2 cellular contexts compared by ENCODE assay signal in the genomic region with DNA sequence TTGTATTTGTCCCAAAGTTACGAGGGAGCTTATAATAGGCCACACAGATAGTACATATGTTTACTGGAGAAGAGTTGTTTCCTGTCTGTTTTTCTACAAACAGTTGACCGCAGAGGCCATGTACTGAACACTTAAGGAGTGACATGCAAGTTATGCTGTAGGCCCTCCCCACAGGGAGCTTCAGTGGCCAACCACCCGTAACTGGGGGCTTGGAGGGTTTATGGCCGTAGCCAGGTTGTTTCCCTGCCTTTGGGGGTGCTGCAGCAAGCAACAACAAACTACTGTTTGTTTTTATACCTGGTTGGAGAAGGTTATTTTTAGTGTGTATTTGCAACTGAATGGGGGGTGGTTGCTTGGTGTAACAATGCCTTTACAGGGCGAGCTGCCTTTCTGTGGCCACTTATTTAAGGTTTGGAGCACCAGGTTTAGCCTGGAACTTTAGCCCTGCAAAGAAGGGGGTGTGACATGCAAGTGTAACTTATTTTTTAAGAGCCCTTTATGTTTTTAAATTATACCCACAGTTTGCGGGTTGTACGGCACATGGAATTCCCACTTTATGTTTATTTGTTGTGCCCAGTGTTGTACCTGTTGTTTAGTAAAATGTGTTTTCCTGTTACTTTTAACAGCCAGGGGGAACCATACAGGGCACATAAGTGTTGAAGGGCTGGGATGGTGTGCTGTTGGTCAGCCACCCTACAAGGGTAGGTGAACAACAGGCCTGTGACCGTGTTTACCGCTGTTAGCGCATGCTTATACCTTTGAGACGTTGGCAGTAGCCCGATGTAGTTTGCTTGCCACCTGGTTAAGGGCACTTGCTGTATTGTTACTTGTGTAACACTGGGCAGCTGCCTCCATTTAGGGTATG.
A peak's percentile ranks its signal among the peaks of the same experiment; 100 is the strongest.
TF ChIP-seq lines count a peak whose summit lies in the region.

No MANE protein-coding gene starts in this region.

TF ChIP-seq in HepG2, 621 proteins besides CTCF, POLR2A, EP300 and RAD21 (continued from another document):
- TF ChIP-seq SETDB1 (CRISPR knock-in tag; IDR thresholded peaks at IDR 0.05; ENCODE audit: borderline replicate concordance) (no peak), MED8 (CRISPR knock-in tag; IDR thresholded peaks at IDR 0.05; ENCODE audit: insufficient replicate concordance) (peak; percentile 20), ZNF674 (CRISPR knock-in tag; IDR thresholded peaks at IDR 0.05; ENCODE audit: low read depth) (no peak)

TF ChIP-seq in WTC11, 78 proteins besides CTCF, POLR2A, EP300 and RAD21 (continued from another document):
- TF ChIP-seq, protein P1, sequence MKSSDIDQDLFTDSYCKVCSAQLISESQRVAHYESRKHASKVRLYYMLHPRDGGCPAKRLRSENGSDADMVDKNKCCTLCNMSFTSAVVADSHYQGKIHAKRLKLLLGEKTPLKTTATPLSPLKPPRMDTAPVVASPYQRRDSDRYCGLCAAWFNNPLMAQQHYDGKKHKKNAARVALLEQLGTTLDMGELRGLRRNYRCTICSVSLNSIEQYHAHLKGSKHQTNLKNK (CRISPR knock-in tag; IDR thresholded peaks at IDR 0.05): no peak
- TF ChIP-seq GABPB1 (CRISPR knock-in tag; IDR thresholded peaks at IDR 0.05) (no peak), JAZF1 (CRISPR knock-in tag; IDR thresholded peaks at IDR 0.05) (no peak), TCF7 (CRISPR knock-in tag; IDR thresholded peaks at IDR 0.05; ENCODE audit: low read depth) (no peak), ATF1 (CRISPR knock-in tag; IDR thresholded peaks at IDR 0.05) (no peak), ESRRA (CRISPR knock-in tag; IDR thresholded peaks at IDR 0.05; ENCODE audit: borderline replicate concordance) (no peak), ZNF232 (CRISPR knock-in tag; IDR thresholded peaks at IDR 0.05) (no peak), RORB (CRISPR knock-in tag; IDR thresholded peaks at IDR 0.05) (no peak), ETV6 (CRISPR knock-in tag; IDR thresholded peaks at IDR 0.05) (no peak), IRF2 (CRISPR knock-in tag; IDR thresholded peaks at IDR 0.05; ENCODE audit: borderline replicate concordance, low read depth) (no peak), GTF2I (CRISPR knock-in tag; conservative IDR thresholded peaks at IDR 0.05) (no peak), NR2C2 (CRISPR knock-in tag; IDR thresholded peaks at IDR 0.05) (no peak)
- TF ChIP-seq, protein P2, sequence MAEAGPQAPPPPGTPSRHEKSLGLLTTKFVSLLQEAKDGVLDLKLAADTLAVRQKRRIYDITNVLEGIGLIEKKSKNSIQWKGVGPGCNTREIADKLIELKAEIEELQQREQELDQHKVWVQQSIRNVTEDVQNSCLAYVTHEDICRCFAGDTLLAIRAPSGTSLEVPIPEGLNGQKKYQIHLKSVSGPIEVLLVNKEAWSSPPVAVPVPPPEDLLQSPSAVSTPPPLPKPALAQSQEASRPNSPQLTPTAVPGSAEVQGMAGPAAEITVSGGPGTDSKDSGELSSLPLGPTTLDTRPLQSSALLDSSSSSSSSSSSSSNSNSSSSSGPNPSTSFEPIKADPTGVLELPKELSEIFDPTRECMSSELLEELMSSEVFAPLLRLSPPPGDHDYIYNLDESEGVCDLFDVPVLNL (CRISPR knock-in tag; IDR thresholded peaks at IDR 0.05; ENCODE audit: borderline replicate concordance, low read depth): no peak
- TF ChIP-seq, protein P3, sequence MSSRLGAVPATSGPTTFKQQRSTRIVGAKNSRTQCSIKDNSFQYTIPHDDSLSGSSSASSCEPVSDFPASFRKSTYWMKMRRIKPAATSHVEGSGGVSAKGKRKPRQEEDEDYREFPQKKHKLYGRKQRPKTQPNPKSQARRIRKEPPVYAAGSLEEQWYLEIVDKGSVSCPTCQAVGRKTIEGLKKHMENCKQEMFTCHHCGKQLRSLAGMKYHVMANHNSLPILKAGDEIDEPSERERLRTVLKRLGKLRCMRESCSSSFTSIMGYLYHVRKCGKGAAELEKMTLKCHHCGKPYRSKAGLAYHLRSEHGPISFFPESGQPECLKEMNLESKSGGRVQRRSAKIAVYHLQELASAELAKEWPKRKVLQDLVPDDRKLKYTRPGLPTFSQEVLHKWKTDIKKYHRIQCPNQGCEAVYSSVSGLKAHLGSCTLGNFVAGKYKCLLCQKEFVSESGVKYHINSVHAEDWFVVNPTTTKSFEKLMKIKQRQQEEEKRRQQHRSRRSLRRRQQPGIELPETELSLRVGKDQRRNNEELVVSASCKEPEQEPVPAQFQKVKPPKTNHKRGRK (CRISPR knock-in tag; IDR thresholded peaks at IDR 0.05; ENCODE audit: borderline replicate concordance): no peak
- TF ChIP-seq, protein P4, sequence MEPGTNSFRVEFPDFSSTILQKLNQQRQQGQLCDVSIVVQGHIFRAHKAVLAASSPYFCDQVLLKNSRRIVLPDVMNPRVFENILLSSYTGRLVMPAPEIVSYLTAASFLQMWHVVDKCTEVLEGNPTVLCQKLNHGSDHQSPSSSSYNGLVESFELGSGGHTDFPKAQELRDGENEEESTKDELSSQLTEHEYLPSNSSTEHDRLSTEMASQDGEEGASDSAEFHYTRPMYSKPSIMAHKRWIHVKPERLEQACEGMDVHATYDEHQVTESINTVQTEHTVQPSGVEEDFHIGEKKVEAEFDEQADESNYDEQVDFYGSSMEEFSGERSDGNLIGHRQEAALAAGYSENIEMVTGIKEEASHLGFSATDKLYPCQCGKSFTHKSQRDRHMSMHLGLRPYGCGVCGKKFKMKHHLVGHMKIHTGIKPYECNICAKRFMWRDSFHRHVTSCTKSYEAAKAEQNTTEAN (CRISPR knock-in tag; IDR thresholded peaks at IDR 0.05): no peak
- TF ChIP-seq, protein P5, sequence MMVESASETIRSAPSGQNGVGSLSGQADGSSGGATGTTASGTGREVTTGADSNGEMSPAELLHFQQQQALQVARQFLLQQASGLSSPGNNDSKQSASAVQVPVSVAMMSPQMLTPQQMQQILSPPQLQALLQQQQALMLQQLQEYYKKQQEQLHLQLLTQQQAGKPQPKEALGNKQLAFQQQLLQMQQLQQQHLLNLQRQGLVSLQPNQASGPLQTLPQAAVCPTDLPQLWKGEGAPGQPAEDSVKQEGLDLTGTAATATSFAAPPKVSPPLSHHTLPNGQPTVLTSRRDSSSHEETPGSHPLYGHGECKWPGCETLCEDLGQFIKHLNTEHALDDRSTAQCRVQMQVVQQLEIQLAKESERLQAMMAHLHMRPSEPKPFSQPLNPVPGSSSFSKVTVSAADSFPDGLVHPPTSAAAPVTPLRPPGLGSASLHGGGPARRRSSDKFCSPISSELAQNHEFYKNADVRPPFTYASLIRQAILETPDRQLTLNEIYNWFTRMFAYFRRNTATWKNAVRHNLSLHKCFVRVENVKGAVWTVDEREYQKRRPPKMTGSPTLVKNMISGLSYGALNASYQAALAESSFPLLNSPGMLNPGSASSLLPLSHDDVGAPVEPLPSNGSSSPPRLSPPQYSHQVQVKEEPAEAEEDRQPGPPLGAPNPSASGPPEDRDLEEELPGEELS (CRISPR knock-in tag; IDR thresholded peaks at IDR 0.05): no peak
- TF ChIP-seq, protein P6, sequence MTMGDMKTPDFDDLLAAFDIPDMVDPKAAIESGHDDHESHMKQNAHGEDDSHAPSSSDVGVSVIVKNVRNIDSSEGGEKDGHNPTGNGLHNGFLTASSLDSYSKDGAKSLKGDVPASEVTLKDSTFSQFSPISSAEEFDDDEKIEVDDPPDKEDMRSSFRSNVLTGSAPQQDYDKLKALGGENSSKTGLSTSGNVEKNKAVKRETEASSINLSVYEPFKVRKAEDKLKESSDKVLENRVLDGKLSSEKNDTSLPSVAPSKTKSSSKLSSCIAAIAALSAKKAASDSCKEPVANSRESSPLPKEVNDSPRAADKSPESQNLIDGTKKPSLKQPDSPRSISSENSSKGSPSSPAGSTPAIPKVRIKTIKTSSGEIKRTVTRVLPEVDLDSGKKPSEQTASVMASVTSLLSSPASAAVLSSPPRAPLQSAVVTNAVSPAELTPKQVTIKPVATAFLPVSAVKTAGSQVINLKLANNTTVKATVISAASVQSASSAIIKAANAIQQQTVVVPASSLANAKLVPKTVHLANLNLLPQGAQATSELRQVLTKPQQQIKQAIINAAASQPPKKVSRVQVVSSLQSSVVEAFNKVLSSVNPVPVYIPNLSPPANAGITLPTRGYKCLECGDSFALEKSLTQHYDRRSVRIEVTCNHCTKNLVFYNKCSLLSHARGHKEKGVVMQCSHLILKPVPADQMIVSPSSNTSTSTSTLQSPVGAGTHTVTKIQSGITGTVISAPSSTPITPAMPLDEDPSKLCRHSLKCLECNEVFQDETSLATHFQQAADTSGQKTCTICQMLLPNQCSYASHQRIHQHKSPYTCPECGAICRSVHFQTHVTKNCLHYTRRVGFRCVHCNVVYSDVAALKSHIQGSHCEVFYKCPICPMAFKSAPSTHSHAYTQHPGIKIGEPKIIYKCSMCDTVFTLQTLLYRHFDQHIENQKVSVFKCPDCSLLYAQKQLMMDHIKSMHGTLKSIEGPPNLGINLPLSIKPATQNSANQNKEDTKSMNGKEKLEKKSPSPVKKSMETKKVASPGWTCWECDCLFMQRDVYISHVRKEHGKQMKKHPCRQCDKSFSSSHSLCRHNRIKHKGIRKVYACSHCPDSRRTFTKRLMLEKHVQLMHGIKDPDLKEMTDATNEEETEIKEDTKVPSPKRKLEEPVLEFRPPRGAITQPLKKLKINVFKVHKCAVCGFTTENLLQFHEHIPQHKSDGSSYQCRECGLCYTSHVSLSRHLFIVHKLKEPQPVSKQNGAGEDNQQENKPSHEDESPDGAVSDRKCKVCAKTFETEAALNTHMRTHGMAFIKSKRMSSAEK (CRISPR knock-in tag; IDR thresholded peaks at IDR 0.05; ENCODE audit: borderline replicate concordance): no peak
